Comparison of ENCODE assay signal across 8 cellular contexts in genomic region chr3:10192953-10193691, GRCh38. TPM values are rescaled to one million over a fixed set of nuclear protein-coding genes. Genes with fewer than 3 reads are reported as not detected.
DNase-seq lines count a peak whose midpoint lies in the region; ATAC-seq and TF ChIP-seq lines count a peak whose summit lies in the region.

No MANE protein-coding gene starts in this region.

- DNase-seq in EH (ENCODE audit: low read depth) (peak; percentile 98), HFFc6 (peak; percentile 95), T1000 (lab: John Stamatoyannopoulos, UW) (peak; percentile 77), breast epithelium (ENCODE audit: low spot score in 2 of 2) (no peak), lower lobe of right lung (no peak), left lobe of liver (ENCODE audit: low spot score) (no peak), NCI-H510A treated with DMSO at 0.1 percent for 48 hours (lab: John Stamatoyannopoulos, UW) (no peak)
- peak; percentile 67 for DNase-seq in stimulated activated naive B cell treated with anti-CD40 and anti-IgM and Interleukin-4, amounts not matched to agents 10 μg/mL and 1 μg/mL and 100 μg/mL, for 72 hours

- no peaks in the 10 kb centered on the region for H3K27me3 ChIP-seq in breast epithelium
- H3K27me3 ChIP-seq in lower lobe of right lung (ENCODE audit: low read depth), result no peaks in the 10 kb centered on the region

- ATAC-seq in lower lobe of right lung (no peak), left lobe of liver (no peak)
- peak; percentile 60 to 63 for ATAC-seq in stimulated activated naive B cell treated with anti-CD40 and anti-IgM and Interleukin-4, amounts not matched to agents 10 μg/mL and 1 μg/mL and 100 μg/mL, for 72 hours (replicated peaks)

- TF ChIP-seq CTCF in HFFc6 (IDR thresholded peaks at IDR 0.05) (peak; percentile 85), breast epithelium (IDR thresholded peaks at IDR 0.05) (no peak), lower lobe of right lung (IDR thresholded peaks at IDR 0.05) (peak; percentile 16)

- peaks cover 69% of the 10 kb centered on the region for H3K4me1 Mint-ChIP-seq in HFFc6 (ENCODE audit: low read depth)
- H3K4me1 Mint-ChIP-seq in stimulated activated naive B cell treated with anti-CD40 and anti-IgM and Interleukin-4, amounts not matched to agents 10 μg/mL and 1 μg/mL and 100 μg/mL, for 72 hours, result peaks cover 67 to 83% of the 10 kb centered on the region in 2 donors

- peak overlapping the region; percentile 85 to 89 for H3K27ac ChIP-seq in breast epithelium
- peak overlapping the region; percentile 79 for H3K27ac ChIP-seq in lower lobe of right lung

- peaks cover 2% of the 10 kb centered on the region for H3K27me3 Mint-ChIP-seq in HFFc6 (ENCODE audit: insufficient read depth)
- no peaks in the 10 kb centered on the region for H3K27me3 Mint-ChIP-seq in stimulated activated naive B cell treated with anti-CD40 and anti-IgM and Interleukin-4, amounts not matched to agents 10 μg/mL and 1 μg/mL and 100 μg/mL, for 72 hours

- H3K36me3 Mint-ChIP-seq in HFFc6 (ENCODE audit: low read depth), result peaks cover 6% of the 10 kb centered on the region; the same call in 1 of the 2 replicates
- H3K36me3 Mint-ChIP-seq in stimulated activated naive B cell treated with anti-CD40 and anti-IgM and Interleukin-4, amounts not matched to agents 10 μg/mL and 1 μg/mL and 100 μg/mL, for 72 hours, result peaks cover 4 to 6% of the 10 kb centered on the region in 2 donors

- H3K27ac Mint-ChIP-seq in HFFc6, result peak overlapping the region; percentile 89
- peak overlapping the region; percentile 96 for H3K27ac Mint-ChIP-seq in stimulated activated naive B cell treated with anti-CD40 and anti-IgM and Interleukin-4, amounts not matched to agents 10 μg/mL and 1 μg/mL and 100 μg/mL, for 72 hours

- no peak for TF ChIP-seq POLR2A in breast epithelium (IDR thresholded peaks at IDR 0.05)

- H3K9me3 Mint-ChIP-seq in HFFc6, result no peaks in the 10 kb centered on the region
- H3K9me3 Mint-ChIP-seq in stimulated activated naive B cell treated with anti-CD40 and anti-IgM and Interleukin-4, amounts not matched to agents 10 μg/mL and 1 μg/mL and 100 μg/mL, for 72 hours, result no peaks in the 10 kb centered on the region

- no peak overlapping the region for H3K4me3 ChIP-seq in breast epithelium
- no peak overlapping the region for H3K4me3 ChIP-seq in lower lobe of right lung

- no peaks in the 10 kb centered on the region for H3K9me3 ChIP-seq in breast epithelium
- H3K9me3 ChIP-seq in lower lobe of right lung, result no peaks in the 10 kb centered on the region

- H3K36me3 ChIP-seq in breast epithelium, result no peaks in the 10 kb centered on the region
- H3K36me3 ChIP-seq in lower lobe of right lung, result no peaks in the 10 kb centered on the region

- H3K4me1 ChIP-seq in breast epithelium, result peaks cover 11 to 45% of the 10 kb centered on the region in 2 donors
- H3K4me1 ChIP-seq in lower lobe of right lung, result peaks cover 82% of the 10 kb centered on the region

- peak overlapping the region; percentile 76 for H3K4me3 Mint-ChIP-seq in HFFc6
- peak overlapping the region; percentile 65 to 73 for H3K4me3 Mint-ChIP-seq in stimulated activated naive B cell treated with anti-CD40 and anti-IgM and Interleukin-4, amounts not matched to agents 10 μg/mL and 1 μg/mL and 100 μg/mL, for 72 hours

- intact Hi-C loops in breast epithelium (cut with DNase I; ENCODE audit: low total_unique reads) (no loop called here), lower lobe of right lung (cut with DNase I) (no loop called here)

RNA-seq across cellular contexts. Expression of gene IRAK2, which starts 28.4 kb away (rescaled TPM):
- 1 to 10 TPM; 2.6 to 4.4 (median 3.5) TPM for total RNA-seq in HFFc6 (2021; fragmentation: NEBNext Ultra II Directional; extraction: Animal tissue kit (Norgen Biotek cat#: 25700))
- total RNA-seq in breast epithelium (1 to 10 TPM; 3.4 to 7.2 (median 5.1) TPM), lower lobe of right lung (3.9 TPM), left lobe of liver (4.5 TPM)

RNA-seq across cellular contexts. Expression of gene VHL, which starts 51.5 kb away (rescaled TPM):
- total RNA-seq in HFFc6 (2021; fragmentation: NEBNext Ultra II Directional; extraction: Animal tissue kit (Norgen Biotek cat#: 25700)), result 10 to 100 TPM; 16.1 to 21.8 (median 19.5) TPM
- total RNA-seq in breast epithelium (10 to 100 TPM; 31.8 to 44.6 (median 40.0) TPM), lower lobe of right lung (38.1 TPM), left lobe of liver (14.0 TPM)

RNA-seq across cellular contexts. Expression of gene TATDN2, which starts 55.1 kb away (rescaled TPM):
- 10 to 100 TPM; 29.6 to 33.4 (median 30.7) TPM for total RNA-seq in HFFc6 (2021; fragmentation: NEBNext Ultra II Directional; extraction: Animal tissue kit (Norgen Biotek cat#: 25700))
- total RNA-seq in breast epithelium (10 to 100 TPM; 14.6 to 19.3 (median 18.7) TPM), lower lobe of right lung (36.0 TPM), left lobe of liver (12.9 TPM)

Comparison
In these comparisons a context has a peak if more than half of its experiments do, and no peak if none do; other contexts are left out.
1. DNase-seq: peak in EH (single experiment), HFFc6 (single experiment), T1000 (single experiment) and stimulated activated naive B cell treated with anti-CD40 and anti-IgM and Interleukin-4, amounts not matched to agents 10 μg/mL and 1 μg/mL and 100 μg/mL, for 72 hours (single experiment); none in breast epithelium (0 of 2), lower lobe of right lung (single experiment), left lobe of liver (single experiment) and NCI-H510A treated with DMSO at 0.1 percent for 48 hours (single experiment).
2. CTCF ChIP-seq: peak in HFFc6 (single experiment) and lower lobe of right lung (single experiment); none in breast epithelium (0 of 3).
3. ATAC-seq: peak in stimulated activated naive B cell treated with anti-CD40 and anti-IgM and Interleukin-4, amounts not matched to agents 10 μg/mL and 1 μg/mL and 100 μg/mL, for 72 hours (2 of 2); none in lower lobe of right lung (0 of 2) and left lobe of liver (single experiment).